Comparison of ENCODE assay signal across 1 cellular context in genomic region chr16:56493131-56493530, GRCh38.
A peak's percentile ranks its signal among the peaks of the same experiment; 100 is the strongest.
TF ChIP-seq lines count a peak whose summit lies in the region.

No MANE protein-coding gene starts in this region.

TF ChIP-seq in HepG2, 621 proteins besides CTCF, POLR2A, EP300 and RAD21:
- TF ChIP-seq TEAD3 (CRISPR knock-in tag; optimal IDR thresholded peaks at IDR 0.05; ENCODE audit: borderline replicate concordance) (peak; percentile 87), ATF3 (CRISPR knock-in tag; IDR thresholded peaks at IDR 0.05) (peak; percentile 48; the same call in 1 of the 2 replicates), ATF7 (IDR thresholded peaks at IDR 0.05) (peak; percentile 48), ATF7 (CRISPR knock-in tag; IDR thresholded peaks at IDR 0.05) (no peak), ATF2 (CRISPR knock-in tag; IDR thresholded peaks at IDR 0.05) (peak; percentile 40; the same call in 1 of the 2 replicates), ZBTB26 (CRISPR knock-in tag; IDR thresholded peaks at IDR 0.05; ENCODE audit: borderline replicate concordance) (no peak), ZNF446 (CRISPR knock-in tag; IDR thresholded peaks at IDR 0.05) (no peak), ZBTB8A (CRISPR knock-in tag; IDR thresholded peaks at IDR 0.05; ENCODE audit: borderline replicate concordance, low read depth) (no peak), CEBPG (CRISPR knock-in tag; IDR thresholded peaks at IDR 0.05) (peak; percentile 84), GMEB1 (CRISPR knock-in tag; IDR thresholded peaks at IDR 0.05; ENCODE audit: borderline replicate concordance) (no peak), ZNF318 (CRISPR knock-in tag; IDR thresholded peaks at IDR 0.05) (no peak), ATF4 (CRISPR knock-in tag; IDR thresholded peaks at IDR 0.05) (peak in 1 of 2 experiments; percentile 68; a peak in 2 of 4 replicates), CEBPB (IDR thresholded peaks at IDR 0.05; ENCODE audit: borderline replicate concordance, low read depth, low read length) (peak; percentile 91), HOXA9 (CRISPR knock-in tag; IDR thresholded peaks at IDR 0.05; ENCODE audit: borderline replicate concordance) (no peak)
